32 cellular contexts compared by ENCODE assay signal in the genomic region with DNA sequence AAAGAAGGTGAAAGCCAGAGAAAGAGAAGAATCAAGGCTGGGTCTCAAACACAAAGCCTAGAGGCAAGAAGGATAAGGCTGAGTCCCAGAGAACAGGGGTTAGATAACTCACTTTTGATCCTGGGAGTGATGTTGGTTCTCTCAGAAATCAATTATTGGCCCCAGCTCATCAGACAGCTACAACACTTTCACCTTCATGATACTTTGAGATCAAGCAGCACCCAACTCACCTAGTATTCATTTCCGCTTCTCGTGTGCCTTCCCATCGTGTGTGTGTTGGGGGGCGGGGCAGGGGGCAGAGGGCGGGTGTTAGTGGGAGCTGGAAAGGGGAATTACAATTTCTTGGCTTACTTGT.
"Had no signal": no experiment of that assay in that cellular context is flagged by ENCODE, and none has a peak within 500 bp of the region (broad histone marks: within the 10 kb centered on the region; RNA-seq: fewer than 3 reads in every experiment).

No MANE protein-coding gene starts in this region.

- H3K36me3 Mint-ChIP-seq: activated CD8-positive, alpha-beta memory T cell treated with anti-CD3 and anti-CD28 coated beads, Interleukin-2, amount 10 ng/mL, durations not matched to agents 7 days and 5 days; activated naive CD8-positive, alpha-beta T cell treated with anti-CD3 and anti-CD28 coated beads for 36 hours; T-cell had no signal

- H3K4me3 Mint-ChIP-seq: activated CD4-positive, alpha-beta memory T cell treated with anti-CD3 and anti-CD28 coated beads, Interleukin-2, amount 10 ng/mL, durations not matched to agents 7 days and 5 days; activated CD8-positive, alpha-beta memory T cell treated with anti-CD3 and anti-CD28 coated beads, Interleukin-2, amount 10 ng/mL, durations not matched to agents 7 days and 5 days; activated naive CD8-positive, alpha-beta T cell treated with anti-CD3 and anti-CD28 coated beads for 36 hours; central memory CD8-positive, alpha-beta T cell; T-cell; T-helper 17 cell had no signal

- H3K9me3 ChIP-seq: MG63, Peyer's patch had no signal

- H3K36me3 ChIP-seq: brain microvascular endothelial cell, MG63, Peyer's patch, WERI-Rb-1 had no signal

- ATAC-seq: activated CD8-positive, alpha-beta memory T cell treated with anti-CD3 and anti-CD28 coated beads, Interleukin-2, amount 10 ng/mL, durations not matched to agents 7 days and 5 days; T-cell; T-helper 17 cell had no signal

- H3K9me3 Mint-ChIP-seq: activated CD4-positive, alpha-beta memory T cell treated with anti-CD3 and anti-CD28 coated beads, Interleukin-2, amount 10 ng/mL, durations not matched to agents 7 days and 5 days; activated naive CD8-positive, alpha-beta T cell treated with anti-CD3 and anti-CD28 coated beads for 36 hours; central memory CD8-positive, alpha-beta T cell; T-cell had no signal

- H3K4me1 Mint-ChIP-seq: activated CD4-positive, alpha-beta memory T cell treated with anti-CD3 and anti-CD28 coated beads, Interleukin-2, amount 10 ng/mL, durations not matched to agents 7 days and 5 days; activated CD8-positive, alpha-beta memory T cell treated with anti-CD3 and anti-CD28 coated beads, Interleukin-2, amount 10 ng/mL, durations not matched to agents 7 days and 5 days; activated naive CD8-positive, alpha-beta T cell treated with anti-CD3 and anti-CD28 coated beads for 36 hours; central memory CD8-positive, alpha-beta T cell; T-cell; T-helper 17 cell had no signal

- DNase-seq: activated CD4-positive, alpha-beta memory T cell treated with anti-CD3 and anti-CD28 coated beads, Interleukin-2, amount 10 ng/mL, durations not matched to agents 7 days and 5 days; activated CD4-positive, alpha-beta T cell treated with anti-CD3 and anti-CD28 coated beads for 1 hour; activated CD4-positive, alpha-beta T cell treated with anti-CD3 and anti-CD28 coated beads for 48 hours; activated CD4-positive, CD25-positive, alpha-beta regulatory T cell; activated CD8-positive, alpha-beta memory T cell treated with anti-CD3 and anti-CD28 coated beads for 24 hours; activated CD8-positive, alpha-beta memory T cell treated with anti-CD3 and anti-CD28 coated beads, Interleukin-2, amount 10 ng/mL, durations not matched to agents 7 days and 5 days; activated CD8-positive, alpha-beta memory T cell treated with anti-CD3 and anti-CD28 coated beads, Interleukin-2, amount 50 U/mL, for 48 hours; activated effector memory CD4-positive, alpha-beta T cell treated with Interleukin-2 at 50 U/mL for 16 hours; activated naive CD4-positive, alpha-beta T cell treated with anti-CD3 and anti-CD28 coated beads, Interleukin-2, amount 50 U/mL, for 16 hours; activated naive CD8-positive, alpha-beta T cell treated with anti-CD3 and anti-CD28 coated beads for 36 hours; activated T-cell treated with anti-CD3 and anti-CD28 coated beads, Interleukin-2, amount 50 U/mL, for 48 hours; amniotic stem cell; aorta; brain microvascular endothelial cell; Kasumi-1; KG1; MG63; NCI-H1048; NCI-H1694; NCI-H2081 treated with DMSO at 0.1 percent for 48 hours; NCI-H510A; NCI-H526; NK-92 treated with Interleukin-12 subunit alpha and Interleukin-12 subunit beta, amount 100 ng/mL, for 24 hours; PC-3; Peyer's patch; RPMI8226; SIG-M5; T-cell; T-helper 17 cell; T1000 had no signal

- H3K27ac ChIP-seq: brain microvascular endothelial cell, Peyer's patch, WERI-Rb-1 had no signal

- H3K27me3 ChIP-seq: brain microvascular endothelial cell, MG63, Peyer's patch had no signal

- H3K4me1 ChIP-seq: Peyer's patch had no signal

- H3K27ac Mint-ChIP-seq: activated CD4-positive, alpha-beta memory T cell treated with anti-CD3 and anti-CD28 coated beads, Interleukin-2, amount 10 ng/mL, durations not matched to agents 7 days and 5 days; activated CD8-positive, alpha-beta memory T cell treated with anti-CD3 and anti-CD28 coated beads, Interleukin-2, amount 10 ng/mL, durations not matched to agents 7 days and 5 days; activated naive CD8-positive, alpha-beta T cell treated with anti-CD3 and anti-CD28 coated beads for 36 hours; T-cell; T-helper 17 cell had no signal

- H3K4me3 ChIP-seq: MG63, Peyer's patch had no signal
